In genomic region chr21:42733874-42734273, GRCh38 we compare ENCODE assay signal across 1 cellular context.
TF ChIP-seq lines count a peak whose summit lies in the region.

No MANE protein-coding gene starts in this region.

TF ChIP-seq in HEK293T, 16 proteins besides CTCF, POLR2A, EP300 and RAD21 (continued from another document):
- TF ChIP-seq PKNOX1 (IDR thresholded peaks at IDR 0.05) (no peak), L3MBTL2 (conservative IDR thresholded peaks at IDR 0.05) (no peak), ARNT (IDR thresholded peaks at IDR 0.05) (no peak), ELF4 (IDR thresholded peaks at IDR 0.05) (no peak), CTBP1 (IDR thresholded peaks at IDR 0.05; ENCODE audit: borderline replicate concordance) (no peak), FOXA1 (IDR thresholded peaks at IDR 0.05) (no peak), FOXK2 (IDR thresholded peaks at IDR 0.05) (no peak)
